Comparison of ENCODE assay signal across 7 cellular contexts in the genomic region with DNA sequence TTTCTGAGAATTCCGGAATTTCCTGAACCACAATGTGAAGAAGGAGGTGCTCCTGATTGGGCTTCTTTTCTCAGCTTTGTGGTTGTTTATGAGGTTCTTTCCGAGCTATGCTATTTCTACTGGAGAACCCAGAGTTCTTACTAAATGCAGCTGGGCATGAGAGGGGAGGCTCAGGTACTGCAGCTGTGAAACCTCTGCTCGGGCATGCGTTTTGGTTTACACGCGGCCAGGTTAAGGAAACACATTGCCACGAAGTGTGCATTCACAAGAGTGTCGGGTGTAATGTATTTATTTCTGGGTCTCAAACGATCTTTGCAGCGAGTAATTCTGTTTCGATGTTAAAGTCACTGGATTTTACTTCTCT. TPM values are rescaled to one million over a fixed set of nuclear protein-coding genes. Genes with fewer than 3 reads are reported as not detected.
DNase-seq lines count a peak whose midpoint lies in the region; ATAC-seq and TF ChIP-seq lines count a peak whose summit lies in the region.

No MANE protein-coding gene starts in this region.

- H3K4me3 Mint-ChIP-seq in activated CD8-positive, alpha-beta T cell treated with anti-CD3 and anti-CD28 coated beads, Interleukin-2, amount 10 ng/mL, durations not matched to agents 7 days and 5 days: peak overlapping the region; percentile 85

- H3K79me1 ChIP-seq in neuronal stem cell (ENCODE audit: low read depth, low read length): no peaks in the 10 kb centered on the region

- no peak overlapping the region for H4K91ac ChIP-seq in neuronal stem cell (ENCODE audit: low read depth, low read length, poor library complexity)

- H2BK15ac ChIP-seq in neuronal stem cell (ENCODE audit: low read length): no peak overlapping the region

- intact Hi-C loops in esophagus squamous epithelium (cut with DNase I): no loop called here
- intact Hi-C loops in vagina (cut with DNase I): no loop called here

- no peak overlapping the region for H3K4ac ChIP-seq in neuronal stem cell (ENCODE audit: low read length)

- H2AK5ac ChIP-seq in neuronal stem cell (ENCODE audit: low read depth, low read length): no peak overlapping the region

- H3K4me3 ChIP-seq in H7 (ENCODE audit: insufficient read depth, low read depth, low read length): peak overlapping the region; percentile 77
- peak overlapping the region; percentile 68 for H3K4me3 ChIP-seq in LNCaP clone FGC (ENCODE audit: low read depth, low read length)
- peak overlapping the region; percentile 65 to 98 (median 92) for H3K4me3 ChIP-seq in esophagus squamous epithelium
- peak overlapping the region; percentile 86 to 88 for H3K4me3 ChIP-seq in neuronal stem cell (ENCODE audit: low read length in 2 of 2)
- peak overlapping the region; percentile 81 to 91 for H3K4me3 ChIP-seq in vagina

- 1% methylated on average over 7 to 11 of the region's 11 CpGs for WGBS in esophagus squamous epithelium, 2 donors
- WGBS in neuronal stem cell (ENCODE audit: extremely low coverage in 2 of 2, insufficient read length in 2 of 2, insufficient replicate concordance in 1 of 2), 2 donors: no CpG with 5 or more reads among the region's 11 CpGs

- no peak overlapping the region for H3K9ac ChIP-seq in neuronal stem cell (ENCODE audit: low read depth, low read length, poor library complexity)

- peak overlapping the region; percentile 48 for H3K4me2 ChIP-seq in neuronal stem cell (ENCODE audit: insufficient read depth, low read length, poor library complexity, severe bottlenecking)

- H3K23ac ChIP-seq in neuronal stem cell (ENCODE audit: low read depth, low read length, poor library complexity): no peak overlapping the region

- H3K27me3 ChIP-seq in H7 (ENCODE audit: control insufficient read depth, insufficient read depth, low read length) (no peaks in the 10 kb centered on the region), esophagus squamous epithelium (peaks cover 0 to 44% (median 0%) of the 10 kb centered on the region in 4 donors), neuronal stem cell (ENCODE audit: control insufficient read depth in 3 of 3, insufficient read depth in 3 of 3, low read depth in 1 of 3, low read length in 3 of 3) (peaks cover 0 to 4% (median 0%) of the 10 kb centered on the region in 3 experiments), vagina (no peaks in the 10 kb centered on the region)

- H2BK12ac ChIP-seq in neuronal stem cell (ENCODE audit: low read length): no peak overlapping the region

- ATAC-seq in GM18499 (IDR thresholded peaks at IDR 0.05; ENCODE audit: insufficient read depth, unreplicated experiment): peak; percentile 11
- peak; percentile 23 for ATAC-seq in activated CD8-positive, alpha-beta T cell treated with anti-CD3 and anti-CD28 coated beads, Interleukin-2, amount 10 ng/mL, durations not matched to agents 7 days and 5 days

- H3K27me3 Mint-ChIP-seq in activated CD8-positive, alpha-beta T cell treated with anti-CD3 and anti-CD28 coated beads, Interleukin-2, amount 10 ng/mL, durations not matched to agents 7 days and 5 days (ENCODE audit: low read depth): no peaks in the 10 kb centered on the region

- no peak overlapping the region for H3K18ac ChIP-seq in neuronal stem cell (ENCODE audit: low read length)

- peaks cover 29% of the 10 kb centered on the region for H3K36me3 Mint-ChIP-seq in activated CD8-positive, alpha-beta T cell treated with anti-CD3 and anti-CD28 coated beads, Interleukin-2, amount 10 ng/mL, durations not matched to agents 7 days and 5 days (ENCODE audit: low read depth)

- peak overlapping the region; percentile 93 for H3K27ac Mint-ChIP-seq in activated CD8-positive, alpha-beta T cell treated with anti-CD3 and anti-CD28 coated beads, Interleukin-2, amount 10 ng/mL, durations not matched to agents 7 days and 5 days

- H3K4me1 ChIP-seq in esophagus squamous epithelium (peaks cover 0 to 36% (median 9%) of the 10 kb centered on the region in 3 donors), neuronal stem cell (ENCODE audit: control insufficient read depth in 2 of 2, insufficient read depth in 1 of 2, low read depth in 1 of 2, low read length in 2 of 2) (peaks cover 8 to 20% of the 10 kb centered on the region in 2 donors), vagina (peaks cover 27% of the 10 kb centered on the region)

- no peak overlapping the region for H2BK120ac ChIP-seq in neuronal stem cell (ENCODE audit: low read depth, low read length)

- H3K36me3 ChIP-seq in H7 (replicated peaks; ENCODE audit: control insufficient read depth, insufficient read depth, low read length) (peaks cover 18% of the 10 kb centered on the region), esophagus squamous epithelium (peaks cover 0 to 19% (median 4%) of the 10 kb centered on the region in 3 donors), neuronal stem cell (replicated peaks in 1 of 2; ENCODE audit: control insufficient read depth in 2 of 2, insufficient read depth in 2 of 2, low read length in 2 of 2) (peaks cover 8 to 28% of the 10 kb centered on the region in 2 donors), vagina (no peaks in the 10 kb centered on the region)

- TF ChIP-seq POLR2A in esophagus squamous epithelium (IDR thresholded peaks at IDR 0.05) (no peak), vagina (IDR thresholded peaks at IDR 0.05) (no peak)

- TF ChIP-seq CTCF in LNCaP clone FGC (IDR thresholded peaks at IDR 0.05; ENCODE audit: control insufficient read depth, extremely low read depth, insufficient read depth) (no peak), esophagus squamous epithelium (IDR thresholded peaks at IDR 0.05) (no peak), vagina (IDR thresholded peaks at IDR 0.05) (no peak)

- peak overlapping the region; percentile 97 for H2AFZ ChIP-seq in neuronal stem cell (ENCODE audit: low read length)

- H2BK5ac ChIP-seq in neuronal stem cell (ENCODE audit: low read length): peak overlapping the region; percentile 7

- peaks cover 42% of the 10 kb centered on the region for H3K4me1 Mint-ChIP-seq in activated CD8-positive, alpha-beta T cell treated with anti-CD3 and anti-CD28 coated beads, Interleukin-2, amount 10 ng/mL, durations not matched to agents 7 days and 5 days (ENCODE audit: low read depth)

- peak; percentile 27 for DNase-seq in H7
- no peak for DNase-seq in LNCaP clone FGC (ENCODE audit: low read depth)
- peak; percentile 73 for DNase-seq in activated CD8-positive, alpha-beta T cell treated with anti-CD3 and anti-CD28 coated beads, Interleukin-2, amount 10 ng/mL, durations not matched to agents 7 days and 5 days
- DNase-seq in esophagus squamous epithelium (lab: John Stamatoyannopoulos, UW): no peak
- DNase-seq in neuronal stem cell (ENCODE audit: low spot score): peak; percentile 14
- no peak for DNase-seq in vagina (ENCODE audit: extremely low spot score in 2 of 2)

- no peak overlapping the region for H4K8ac ChIP-seq in neuronal stem cell (ENCODE audit: low read depth, low read length)

- CTCF ChIA-PET in activated CD8-positive, alpha-beta T cell treated with anti-CD3 and anti-CD28 coated beads, Interleukin-2, amount 10 ng/mL, durations not matched to agents 7 days and 5 days (lab: Charles Lee): interaction anchor here (1.1 to 2.2 kb wide), 5 partner anchors 10 to 39 kb away, joined by 3 to 17 read pairs (median 5); no protein-coding TSS in a partner anchor

- no peak overlapping the region for H3K14ac ChIP-seq in neuronal stem cell (ENCODE audit: low read length)

- no peaks in the 10 kb centered on the region for H3K9me3 ChIP-seq in esophagus squamous epithelium
- H3K9me3 ChIP-seq in neuronal stem cell (replicated peaks in 1 of 2; ENCODE audit: control insufficient read depth in 2 of 2, insufficient read depth in 1 of 2, low read depth in 1 of 2, low read length in 2 of 2): no peaks in the 10 kb centered on the region
- H3K9me3 ChIP-seq in vagina: no peaks in the 10 kb centered on the region

- H3K27ac ChIP-seq in esophagus squamous epithelium (peak overlapping the region; percentile 70 to 98 (median 97)), neuronal stem cell (replicated peaks; ENCODE audit: low read length) (no peak overlapping the region), vagina (peak overlapping the region; percentile 96)

- H3K9me3 Mint-ChIP-seq in activated CD8-positive, alpha-beta T cell treated with anti-CD3 and anti-CD28 coated beads, Interleukin-2, amount 10 ng/mL, durations not matched to agents 7 days and 5 days (ENCODE audit: insufficient read depth): no peaks in the 10 kb centered on the region

- POLR2A ChIA-PET in activated CD8-positive, alpha-beta T cell treated with anti-CD3 and anti-CD28 coated beads, Interleukin-2, amount 10 ng/mL, durations not matched to agents 7 days and 5 days (lab: Charles Lee): interaction anchor here (0.8 to 1.3 kb wide), 4 partner anchors 16 to 52 kb away, joined by 3 to 4 read pairs (median 3); no protein-coding TSS in a partner anchor

RNA-seq across cellular contexts. Expression of a gene that starts 0.7 kb away (rescaled TPM):
- total RNA-seq in H7 (2014; rRNA removed; shearing (Covaris generic)): 19.6 and 22.2 TPM in 2 replicates
- 1 to 10 TPM; 8.1 to 9.9 TPM for total RNA-seq in activated CD8-positive, alpha-beta T cell treated with anti-CD3 and anti-CD28 coated beads, Interleukin-2, amount 10 ng/mL, durations not matched to agents 7 days and 5 days
- total RNA-seq in esophagus squamous epithelium: 10 to 100 TPM in 1 of 4 donors, 1 to 10 TPM in 2, under 1 TPM in 1; 0.95 to 21.0 (median 4.5) TPM
- 5.1 TPM for polyA plus RNA-seq in neuronal stem cell (2013, experiment 1 of 2)
- polyA plus RNA-seq in neuronal stem cell (2013, experiment 2 of 2): 5.2 TPM
- 1.7 TPM for total RNA-seq in vagina

RNA-seq across cellular contexts. Expression of a gene that starts 51.6 kb away (rescaled TPM):
- 0.07 and 0.15 TPM in 2 replicates for total RNA-seq in H7 (2014; rRNA removed; shearing (Covaris generic))
- not detected for total RNA-seq in activated CD8-positive, alpha-beta T cell treated with anti-CD3 and anti-CD28 coated beads, Interleukin-2, amount 10 ng/mL, durations not matched to agents 7 days and 5 days
- total RNA-seq in esophagus squamous epithelium: not detected
- polyA plus RNA-seq in neuronal stem cell (2013, experiment 1 of 2): 0.18 TPM
- 0.25 TPM for polyA plus RNA-seq in neuronal stem cell (2013, experiment 2 of 2)
- 1.7 TPM for total RNA-seq in vagina

Comparison
In these comparisons a context has a peak if more than half of its experiments do, and no peak if none do; other contexts are left out.
1. DNase-seq: peak in H7 (single experiment), activated CD8-positive, alpha-beta T cell treated with anti-CD3 and anti-CD28 coated beads, Interleukin-2, amount 10 ng/mL, durations not matched to agents 7 days and 5 days (single experiment) and neuronal stem cell (single experiment); none in LNCaP clone FGC (single experiment), esophagus squamous epithelium (single experiment) and vagina (0 of 2).
2. Peak in every context shown above with its lines, with median percentiles within 50 percentile points of each other: H3K4me3 ChIP-seq.